In genomic region chr18:70151554-70152130, GRCh38 we compare ENCODE assay signal across 22 cellular contexts. TPM values are rescaled to one million over a fixed set of nuclear protein-coding genes. Genes with fewer than 3 reads are reported as not detected.
DNase-seq lines count a peak whose midpoint lies in the region; ATAC-seq, FAIRE-seq and TF ChIP-seq lines count a peak whose summit lies in the region.
"Had no signal": no experiment of that assay in that cellular context is flagged by ENCODE, and none has a peak within 500 bp of the region (broad histone marks: within the 10 kb centered on the region; RNA-seq: fewer than 3 reads in every experiment).

No MANE protein-coding gene starts in this region.

- no peak overlapping the region for H2AFZ ChIP-seq in astrocyte (ENCODE audit: low read depth, low read length)
- H2AFZ ChIP-seq: GM23338 had no signal

- H3K27me3 ChIP-seq in astrocyte (ENCODE audit: insufficient read depth, low read length): no peaks in the 10 kb centered on the region
- H3K27me3 ChIP-seq: breast epithelium, uterus had no signal

- no peak overlapping the region for H3K27ac ChIP-seq in astrocyte (ENCODE audit: low read depth, low read length)
- H3K27ac ChIP-seq: breast epithelium, epithelial cell of prostate, uterus had no signal

- H3K4me2 ChIP-seq in astrocyte (ENCODE audit: low read length): no peak overlapping the region
- H3K4me2 ChIP-seq: GM23338 had no signal

- peak; percentile 5 for FAIRE-seq in astrocyte (lab: Jason Lieb, UNC)
- FAIRE-seq: GM12892 had no signal

- H3K4me3 Mint-ChIP-seq in astrocyte (ENCODE audit: unreplicated experiment): no peak overlapping the region
- H3K4me3 Mint-ChIP-seq: activated CD8-positive, alpha-beta T cell treated with anti-CD3 and anti-CD28 coated beads for 36 hours; activated naive CD8-positive, alpha-beta T cell treated with anti-CD3 and anti-CD28 coated beads, Interleukin-2, amount 10 ng/mL, durations not matched to agents 7 days and 5 days; GM23338; nephron progenitor cell had no signal

- no peaks in the 10 kb centered on the region for H3K9me3 ChIP-seq in astrocyte (ENCODE audit: insufficient read depth, low read depth, low read length)
- H3K9me3 ChIP-seq: breast epithelium, uterus had no signal

- H3K36me3 Mint-ChIP-seq in astrocyte (ENCODE audit: low read depth, unreplicated experiment): peaks cover 2% of the 10 kb centered on the region

- H3K4me3 ChIP-seq in astrocyte (ENCODE audit: insufficient read depth, low read depth, low read length): no peak overlapping the region
- H3K4me3 ChIP-seq: breast epithelium, GM23338, uterus had no signal

- no peak overlapping the region for H3K9ac ChIP-seq in astrocyte (ENCODE audit: low read length)

- DNase-seq in CMK (ENCODE audit: low read depth) (peak; percentile 47), NOMO-1 treated with DMSO at 0.1 percent for 48 hours (lab: John Stamatoyannopoulos, UW; ENCODE audit: unreplicated experiment) (peak; percentile 66), astrocyte (ENCODE audit: low read depth) (no peak), EL (no peak), DMS53 (lab: John Stamatoyannopoulos, UW) (no peak)
- no peak for DNase-seq in effector CD4-positive, alpha-beta T cell
- DNase-seq: activated CD8-positive, alpha-beta T cell treated with anti-CD3 and anti-CD28 coated beads for 36 hours; activated naive CD8-positive, alpha-beta T cell treated with anti-CD3 and anti-CD28 coated beads, Interleukin-2, amount 10 ng/mL, durations not matched to agents 7 days and 5 days; activated T-cell treated with anti-CD3 and anti-CD28 coated beads, Interleukin-2, amount 50 U/mL, for 48 hours; foreskin melanocyte; NCI-H1417; NCI-H2171; NCI-H748 treated with DMSO at 0.1 percent for 48 hours; nephron progenitor cell; stimulated activated CD4-positive, alpha-beta T cell treated with anti-CD3 and anti-CD28 coated beads, Interleukin-4, amount 100 ng/mL, for 1 hour; uterus had no signal

- no peaks in the 10 kb centered on the region for H3K9me3 Mint-ChIP-seq in astrocyte (ENCODE audit: unreplicated experiment)
- H3K9me3 Mint-ChIP-seq: activated CD8-positive, alpha-beta T cell treated with anti-CD3 and anti-CD28 coated beads for 36 hours; activated naive CD8-positive, alpha-beta T cell treated with anti-CD3 and anti-CD28 coated beads, Interleukin-2, amount 10 ng/mL, durations not matched to agents 7 days and 5 days; GM23338; nephron progenitor cell had no signal

- no peak for TF ChIP-seq CTCF in astrocyte (IDR thresholded peaks at IDR 0.05; ENCODE audit: insufficient read depth, low read depth, low read length)

- peaks cover 10% of the 10 kb centered on the region for H3K4me1 ChIP-seq in astrocyte (ENCODE audit: insufficient read depth, low read length)
- H3K4me1 ChIP-seq: breast epithelium, uterus had no signal

- peaks cover 3% of the 10 kb centered on the region for H3K36me3 ChIP-seq in astrocyte (ENCODE audit: insufficient read depth, low read length)

- H3K4me1 Mint-ChIP-seq in astrocyte (ENCODE audit: low read depth, unreplicated experiment): peaks cover 9% of the 10 kb centered on the region

- H3K27ac Mint-ChIP-seq in astrocyte (ENCODE audit: unreplicated experiment): no peak overlapping the region
- H3K27ac Mint-ChIP-seq: activated CD8-positive, alpha-beta T cell treated with anti-CD3 and anti-CD28 coated beads for 36 hours; activated naive CD8-positive, alpha-beta T cell treated with anti-CD3 and anti-CD28 coated beads, Interleukin-2, amount 10 ng/mL, durations not matched to agents 7 days and 5 days; GM23338; nephron progenitor cell had no signal

- H4K20me1 ChIP-seq in astrocyte (ENCODE audit: insufficient read depth, low read length): no peaks in the 10 kb centered on the region

- ATAC-seq in HG03159 (IDR thresholded peaks at IDR 0.05; ENCODE audit: unreplicated experiment): peak; percentile 58
- ATAC-seq in GM21717 (IDR thresholded peaks at IDR 0.05; ENCODE audit: unreplicated experiment): no peak
- ATAC-seq: activated CD8-positive, alpha-beta T cell treated with anti-CD3 and anti-CD28 coated beads for 36 hours; GM23338 had no signal

- no peaks in the 10 kb centered on the region for H3K27me3 Mint-ChIP-seq in astrocyte (ENCODE audit: low read depth, unreplicated experiment)
- H3K27me3 Mint-ChIP-seq: activated CD8-positive, alpha-beta T cell treated with anti-CD3 and anti-CD28 coated beads for 36 hours; activated naive CD8-positive, alpha-beta T cell treated with anti-CD3 and anti-CD28 coated beads, Interleukin-2, amount 10 ng/mL, durations not matched to agents 7 days and 5 days had no signal

- no peaks in the 10 kb centered on the region for H3K79me2 ChIP-seq in astrocyte (ENCODE audit: insufficient read depth, low read length)

RNA-seq across cellular contexts. Expression of gene RTTN, which starts 53.8 kb away (rescaled TPM):
- total RNA-seq in astrocyte: 5.2 and 6.3 TPM in 2 replicates

Comparison
In these comparisons a context has a peak if more than half of its experiments do, and no peak if none do; other contexts are left out.
1. DNase-seq: peak in CMK (single experiment) and NOMO-1 treated with DMSO at 0.1 percent for 48 hours (single experiment); none in astrocyte (single experiment), EL (single experiment), DMS53 (single experiment) and effector CD4-positive, alpha-beta T cell (single experiment).